In genomic region chr22:45006101-45006872, GRCh38 we compare ENCODE assay signal across 11 cellular contexts. TPM values are rescaled to one million over a fixed set of nuclear protein-coding genes. Genes with fewer than 3 reads are reported as not detected.
DNase-seq lines count a peak whose midpoint lies in the region; ATAC-seq, FAIRE-seq and TF ChIP-seq lines count a peak whose summit lies in the region.
"Had no signal": no experiment of that assay in that cellular context is flagged by ENCODE, and none has a peak within 500 bp of the region (broad histone marks: within the 10 kb centered on the region; RNA-seq: fewer than 3 reads in every experiment).

No MANE protein-coding gene starts in this region.

- H3K27ac Mint-ChIP-seq in CD4-positive, CD25-positive, alpha-beta regulatory T cell, result no peak overlapping the region
- no peak overlapping the region for H3K27ac Mint-ChIP-seq in T-cell

- POLR2A ChIA-PET in T-cell (lab: Charles Lee), result no interaction called here

- no peaks in the 10 kb centered on the region for H3K79me2 ChIP-seq in osteoblast (ENCODE audit: insufficient read depth, low read length)

- H3K27me3 Mint-ChIP-seq in CD4-positive, CD25-positive, alpha-beta regulatory T cell, result peaks cover 56% of the 10 kb centered on the region
- peaks cover 58 to 62% of the 10 kb centered on the region in 2 donors for H3K27me3 Mint-ChIP-seq in T-cell

- no peak for FAIRE-seq in RCC 7860 (lab: Jason Lieb, UNC)
- FAIRE-seq: GM18507 had no signal

- no peak for TF ChIP-seq EP300 in gastroesophageal sphincter (IDR thresholded peaks at IDR 0.05)

- 0 to 6% methylated on average over 10 to 19 of the region's 19 CpGs for WGBS in gastroesophageal sphincter (ENCODE audit: low coverage in 1 of 2), 2 donors

- no peak for ATAC-seq in CD4-positive, CD25-positive, alpha-beta regulatory T cell (ENCODE audit: low read depth in 2 of 2)
- ATAC-seq in T-cell (replicated peaks in 1 of 4) (no peak), gastroesophageal sphincter (no peak), GM21717 (IDR thresholded peaks at IDR 0.05; ENCODE audit: unreplicated experiment) (no peak)

- H3K36me3 Mint-ChIP-seq in CD4-positive, CD25-positive, alpha-beta regulatory T cell, result no peaks in the 10 kb centered on the region
- no peaks in the 10 kb centered on the region for H3K36me3 Mint-ChIP-seq in T-cell

- peaks cover 0 to 6% (median 0%) of the 10 kb centered on the region in 7 donors for H3K9me3 Mint-ChIP-seq in CD4-positive, CD25-positive, alpha-beta regulatory T cell
- peaks cover 0 to 3% (median 0%) of the 10 kb centered on the region in 3 donors for H3K9me3 Mint-ChIP-seq in T-cell

- peaks cover 0 to 15% (median 10%) of the 10 kb centered on the region in 4 donors for H3K4me1 Mint-ChIP-seq in CD4-positive, CD25-positive, alpha-beta regulatory T cell
- peaks cover 15 to 17% (median 16%) of the 10 kb centered on the region in 3 donors for H3K4me1 Mint-ChIP-seq in T-cell

- H2AFZ ChIP-seq in osteoblast (ENCODE audit: low read length), result no peak overlapping the region

- H3K4me2 ChIP-seq in osteoblast (ENCODE audit: insufficient read depth, low read length), result peak overlapping the region; percentile 13

- H3K36me3 ChIP-seq in CD4-positive, CD25-positive, alpha-beta regulatory T cell (ENCODE audit: control insufficient read depth, insufficient read depth, low read length), result no peaks in the 10 kb centered on the region
- H3K36me3 ChIP-seq in gastroesophageal sphincter (no peaks in the 10 kb centered on the region), osteoblast (ENCODE audit: insufficient read depth, low read length) (no peaks in the 10 kb centered on the region)
- H3K36me3 ChIP-seq: neutrophil had no signal

- DNase-seq in CD4-positive, CD25-positive, alpha-beta regulatory T cell, result no peak
- DNase-seq in T-cell, result no peak
- DNase-seq in osteoblast (ENCODE audit: insufficient read length, low spot score, missing footprints), result no peak
- DNase-seq in AG20443 (ENCODE audit: low spot score), result no peak
- no peak for DNase-seq in RCC 7860 (ENCODE audit: low spot score)
- no peak for DNase-seq in iPS-NIHi7 (ENCODE audit: extremely low spot score)
- DNase-seq: NCI-H446 treated with DMSO at 0.1 percent for 48 hours had no signal

- peak overlapping the region in 3 of 4 donors; percentile 38 to 78 (median 69) for H3K4me3 Mint-ChIP-seq in CD4-positive, CD25-positive, alpha-beta regulatory T cell
- peak overlapping the region; percentile 58 to 64 (median 61) for H3K4me3 Mint-ChIP-seq in T-cell

- H3K4me3 ChIP-seq in CD4-positive, CD25-positive, alpha-beta regulatory T cell (ENCODE audit: low read depth, low read length), result no peak overlapping the region
- H3K4me3 ChIP-seq in gastroesophageal sphincter (peak overlapping the region in 1 of 2 donors; percentile 70), osteoblast (ENCODE audit: insufficient read depth, low read length) (no peak overlapping the region)

- H3K27me3 ChIP-seq in CD4-positive, CD25-positive, alpha-beta regulatory T cell (ENCODE audit: control insufficient read depth, insufficient read depth, low read length), result peaks cover 20% of the 10 kb centered on the region
- H3K27me3 ChIP-seq in gastroesophageal sphincter (peaks cover 85% of the 10 kb centered on the region), osteoblast (ENCODE audit: insufficient read depth, low read length) (peaks cover 57% of the 10 kb centered on the region)

- no peaks in the 10 kb centered on the region for H3K9me3 ChIP-seq in CD4-positive, CD25-positive, alpha-beta regulatory T cell (ENCODE audit: control insufficient read depth in 2 of 2, low read length in 2 of 2)
- no peaks in the 10 kb centered on the region for H3K9me3 ChIP-seq in gastroesophageal sphincter
- no peaks in the 10 kb centered on the region for H3K9me3 ChIP-seq in osteoblast (ENCODE audit: low read depth, low read length)
- H3K9me3 ChIP-seq: neutrophil had no signal

- no peaks in the 10 kb centered on the region for H4K20me1 ChIP-seq in osteoblast (ENCODE audit: insufficient read depth, low read length)

- TF ChIP-seq POLR2A in gastroesophageal sphincter (IDR thresholded peaks at IDR 0.05), result no peak

- H3K4me1 ChIP-seq in CD4-positive, CD25-positive, alpha-beta regulatory T cell (ENCODE audit: control insufficient read depth, insufficient read depth, low read length, poor library complexity, severe bottlenecking), result peaks cover 26% of the 10 kb centered on the region
- peaks cover 0 to 51% (median 24%) of the 10 kb centered on the region in 3 donors for H3K4me1 ChIP-seq in gastroesophageal sphincter
- H3K4me1 ChIP-seq in osteoblast (ENCODE audit: insufficient read depth, low read length), result no peaks in the 10 kb centered on the region

- TF ChIP-seq CTCF in gastroesophageal sphincter (IDR thresholded peaks at IDR 0.05), result no peak
- no peak for TF ChIP-seq CTCF in osteoblast (IDR thresholded peaks at IDR 0.05; ENCODE audit: extremely low read depth, low read depth, low read length)

- CTCF ChIA-PET in T-cell (lab: Charles Lee), result no interaction called here

- no peak overlapping the region for H3K27ac ChIP-seq in CD4-positive, CD25-positive, alpha-beta regulatory T cell (ENCODE audit: insufficient read depth, low read length, poor library complexity, severe bottlenecking)
- H3K27ac ChIP-seq in gastroesophageal sphincter (peak overlapping the region in 3 of 4 donors; percentile 77 to 87 (median 84)), osteoblast (ENCODE audit: low read depth, low read length) (no peak overlapping the region)
- H3K27ac ChIP-seq: neutrophil had no signal

RNA-seq across cellular contexts. Expression of gene PHF21B, which starts 3.5 kb away (rescaled TPM):
- not detected for total RNA-seq in CD4-positive, CD25-positive, alpha-beta regulatory T cell
- polyA plus RNA-seq in CD4-positive, CD25-positive, alpha-beta regulatory T cell, result not detected
- total RNA-seq in T-cell (under 1 TPM in 2 of 5 donors, not detected in 3; 0.15 to 0.36 TPM), gastroesophageal sphincter (1 to 10 TPM in 3 of 4 donors, under 1 TPM in 1; 0.31 to 5.1 (median 1.4) TPM), osteoblast (not detected in 2 replicates)

Comparison
In these comparisons a context has a peak if more than half of its experiments do, and no peak if none do; other contexts are left out.
1. H3K27ac ChIP-seq: peak in gastroesophageal sphincter (3 of 4); none in CD4-positive, CD25-positive, alpha-beta regulatory T cell (single experiment) and osteoblast (single experiment).